ENCODE assay signal across 10 cellular contexts in the genomic region with DNA sequence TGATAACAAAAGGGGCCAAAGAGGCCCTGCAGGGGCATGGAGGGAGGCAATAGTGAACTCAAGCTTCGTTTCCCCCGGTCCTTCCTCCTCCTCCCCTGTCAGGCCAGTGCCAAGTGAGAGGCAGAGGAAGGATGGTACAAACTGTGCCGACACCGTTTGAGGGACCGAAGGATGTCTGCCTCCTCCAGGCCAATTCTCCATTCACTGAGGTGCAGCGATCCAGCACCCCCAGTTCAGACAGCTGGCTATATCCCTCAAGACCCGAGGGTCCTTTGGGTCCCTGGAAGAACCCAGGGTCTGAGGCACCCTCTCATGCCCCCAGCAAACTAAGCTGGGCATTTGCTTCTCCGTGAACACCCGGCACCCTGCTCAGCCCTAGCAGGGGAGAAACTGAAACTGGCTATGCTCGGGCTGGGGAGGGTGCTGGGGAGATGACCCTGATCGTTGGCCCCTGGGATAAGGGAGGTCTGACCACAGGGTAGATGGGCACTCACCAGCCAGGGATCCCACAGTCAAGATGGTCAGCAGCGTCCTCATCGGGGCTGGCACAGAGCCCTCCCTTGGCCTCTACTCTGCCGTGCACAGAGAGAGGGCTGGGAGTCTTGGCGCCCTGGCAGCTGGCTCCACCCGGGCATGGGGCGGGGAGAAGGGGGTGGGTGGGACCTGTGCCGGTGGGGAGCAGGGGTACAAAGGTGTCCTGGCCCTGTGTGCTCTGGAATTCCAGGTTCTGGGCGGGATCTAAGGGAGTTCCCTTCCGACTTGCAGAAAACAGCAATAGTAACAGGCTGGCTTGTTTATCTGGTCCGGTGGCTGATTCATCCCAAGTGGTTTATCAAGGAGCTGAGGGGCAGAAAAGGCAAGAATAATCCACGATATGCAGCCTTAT. TPM values are rescaled to one million over a fixed set of nuclear protein-coding genes. Genes with fewer than 3 reads are reported as not detected.
A peak's percentile ranks its signal among the peaks of the same experiment; 100 is the strongest.
DNase-seq lines count a peak whose midpoint lies in the region; ATAC-seq and TF ChIP-seq lines count a peak whose summit lies in the region.
"Had no signal": no experiment of that assay in that cellular context is flagged by ENCODE, and none has a peak within 500 bp of the region (broad histone marks: within the 10 kb centered on the region; RNA-seq: fewer than 3 reads in every experiment).

IL22RA1 (minus strand) TSS at position 595 of the 886 bp plus-strand sequence; CDS start at position 537, 58 bp downstream.

- TF ChIP-seq EP300 in suprapubic skin (IDR thresholded peaks at IDR 0.05): no peak

- H3K9me3 ChIP-seq in suprapubic skin: no peaks in the 10 kb centered on the region

- no peaks in the 10 kb centered on the region for H3K36me3 ChIP-seq in suprapubic skin

- no peak for ATAC-seq in HG03457 (IDR thresholded peaks at IDR 0.05; ENCODE audit: unreplicated experiment)

- DNase-seq in HPDE6-E6E7 (ENCODE audit: extremely low spot score) (peak; percentile 85), hepatic stellate cell (ENCODE audit: low spot score) (peak; percentile 44), suprapubic skin (ENCODE audit: low spot score in 2 of 2) (no peak), NCI-H82 treated with DMSO at 0.1 percent for 48 hours (lab: John Stamatoyannopoulos, UW; ENCODE audit: unreplicated experiment) (no peak), GM10266 (ENCODE audit: extremely low spot score) (no peak), NCI-H2029 treated with DMSO at 0.1 percent for 48 hours (lab: John Stamatoyannopoulos, UW) (no peak)

- peak within 1 kb of the TSS; percentile 55; the same call in 1 of the 2 replicates for H3K27ac ChIP-seq in VCaP
- H3K27ac ChIP-seq in suprapubic skin: peak within 1 kb of the TSS; percentile 55

- TF ChIP-seq POLR2A in suprapubic skin (IDR thresholded peaks at IDR 0.05): no peak

- H3K4me1 ChIP-seq in suprapubic skin: peaks cover 19% of the 10 kb centered on the region

- TF ChIP-seq CTCF in VCaP (conservative IDR thresholded peaks at IDR 0.05) (no peak), suprapubic skin (IDR thresholded peaks at IDR 0.05) (no peak), GM10266 (IDR thresholded peaks at IDR 0.05; ENCODE audit: control insufficient read depth, insufficient read depth, low read depth, missing control alignments) (no peak)

- H3K4me3 ChIP-seq in suprapubic skin: peak within 1 kb of the TSS; percentile 44

- 31% methylated on average over 10 of the region's 22 CpGs for WGBS in suprapubic skin

- no peaks in the 10 kb centered on the region for H3K27me3 ChIP-seq in suprapubic skin

RNA-seq across cellular contexts. Expression of gene IL22RA1, which starts in this region (rescaled TPM):
- total RNA-seq in suprapubic skin: 10 to 100 TPM; 16.6 to 36.4 (median 27.8) TPM
- total RNA-seq: lung microvascular endothelial cell; T-helper 2 cell treated with Interferon-gamma antibody and Interleukin-4, amounts not matched to agents 100 ng/mL and 5 ng/mL, for 36 hours had no signal

Comparison
In these comparisons a context has a peak if more than half of its experiments do, and no peak if none do; other contexts are left out.
1. DNase-seq: peak in HPDE6-E6E7 (single experiment) and hepatic stellate cell (single experiment); none in suprapubic skin (0 of 2), NCI-H82 treated with DMSO at 0.1 percent for 48 hours (single experiment), GM10266 (single experiment) and NCI-H2029 treated with DMSO at 0.1 percent for 48 hours (single experiment).